Comparison of ENCODE assay signal across 8 cellular contexts in the genomic region with DNA sequence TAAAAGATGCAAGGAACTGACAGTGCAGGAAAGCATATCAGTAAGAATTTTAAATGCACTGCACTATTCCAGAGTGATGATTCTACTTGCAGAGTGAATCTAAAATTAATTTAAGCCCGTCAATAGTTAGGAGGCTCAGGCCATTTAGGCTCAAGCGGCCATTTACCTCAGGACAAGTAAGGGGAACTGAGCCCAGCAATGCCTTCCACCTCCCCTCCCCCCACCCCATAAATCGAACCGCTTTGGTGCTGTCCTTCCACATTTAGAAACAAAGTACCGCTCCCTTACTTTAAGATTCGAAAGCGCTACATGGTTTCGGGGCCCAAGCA. TPM values are rescaled to one million over a fixed set of nuclear protein-coding genes. Genes with fewer than 3 reads are reported as not detected.
DNase-seq lines count a peak whose midpoint lies in the region; ATAC-seq lines count a peak whose summit lies in the region.

No MANE protein-coding gene starts in this region.

- no peak overlapping the region for H4K5ac ChIP-seq in mesendoderm (ENCODE audit: low read length)

- peaks cover 5 to 9% of the 10 kb centered on the region in 2 donors for H3K4me1 ChIP-seq in duodenal mucosa (ENCODE audit: control insufficient read depth in 1 of 2, insufficient read depth in 2 of 2, low read length in 2 of 2)
- no peaks in the 10 kb centered on the region for H3K4me1 ChIP-seq in mesendoderm (ENCODE audit: control insufficient read depth, low read depth, low read length)

- H3K27ac ChIP-seq in duodenal mucosa (ENCODE audit: low read depth, low read length) = no peak overlapping the region
- no peak overlapping the region for H3K27ac ChIP-seq in mesendoderm (ENCODE audit: low read depth, low read length)

- H2AK5ac ChIP-seq in mesendoderm (ENCODE audit: low read length) = no peak overlapping the region

- H3K23ac ChIP-seq in mesendoderm (ENCODE audit: low read length) = no peak overlapping the region

- H3K36me3 ChIP-seq in MG63 (peaks cover 25% of the 10 kb centered on the region), duodenal mucosa (ENCODE audit: control insufficient read depth in 1 of 2, insufficient read depth in 2 of 2, low read length in 2 of 2) (peaks cover 15 to 29% of the 10 kb centered on the region in 2 donors), mesendoderm (ENCODE audit: control insufficient read depth, insufficient read depth, low read length) (no peaks in the 10 kb centered on the region)

- peak overlapping the region; percentile 85 for H3K18ac ChIP-seq in mesendoderm (ENCODE audit: low read length)

- H3K9ac ChIP-seq in duodenal mucosa (ENCODE audit: low read depth in 1 of 2, low read length in 2 of 2) (peak overlapping the region; percentile 47 to 54), mesendoderm (ENCODE audit: low read length) (peak overlapping the region; percentile 86)

- no peak overlapping the region for H3K4me2 ChIP-seq in mesendoderm (ENCODE audit: low read length)

- no CpG with 5 or more reads among the region's 8 CpGs for WGBS in mesendoderm (ENCODE audit: extremely low coverage, insufficient coverage, low lambda C conversion rate)

- H3K27me3 ChIP-seq in MG63 = no peaks in the 10 kb centered on the region
- no peaks in the 10 kb centered on the region for H3K27me3 ChIP-seq in duodenal mucosa (ENCODE audit: control insufficient read depth in 1 of 2, insufficient read depth in 2 of 2, low read length in 2 of 2)
- no peaks in the 10 kb centered on the region for H3K27me3 ChIP-seq in mesendoderm (ENCODE audit: insufficient read depth, low read length, poor library complexity)

- H3K9me3 ChIP-seq in MG63 (no peaks in the 10 kb centered on the region), duodenal mucosa (ENCODE audit: control insufficient read depth in 1 of 2, low read length in 2 of 2) (no peaks in the 10 kb centered on the region)

- DNase-seq in MG63 = no peak
- DNase-seq in mesendoderm = peak; percentile 16
- no peak for DNase-seq in stimulated activated CD4-positive, alpha-beta T cell treated with anti-CD3 and anti-CD28 coated beads, Interleukin-2, amount 100 ng/mL, for 48 hours
- no peak for DNase-seq in activated effector memory CD4-positive, alpha-beta T cell treated with Interleukin-2 at 50 U/mL for 16 hours
- no peak for DNase-seq in activated CD4-positive, alpha-beta T cell treated with anti-CD3 and anti-CD28 coated beads, Interleukin-2, amount 50 U/mL, for 48 hours
- no peak for DNase-seq in NCI-H69 (lab: John Stamatoyannopoulos, UW)

- peak; percentile 18 for ATAC-seq in GM19043 (IDR thresholded peaks at IDR 0.05; ENCODE audit: low read depth, unreplicated experiment)

- H3K79me2 ChIP-seq in mesendoderm (ENCODE audit: control insufficient read depth, insufficient read depth, low read length) = no peaks in the 10 kb centered on the region

- H2BK120ac ChIP-seq in mesendoderm (ENCODE audit: low read depth, low read length) = peak overlapping the region; percentile 54

- H3K4ac ChIP-seq in mesendoderm (ENCODE audit: low read depth, low read length) = no peak overlapping the region

- H3K4me3 ChIP-seq in MG63 (peak overlapping the region; percentile 68), duodenal mucosa (ENCODE audit: low read depth in 1 of 2, low read length in 2 of 2) (peak overlapping the region; percentile 79), mesendoderm (ENCODE audit: low read length) (peak overlapping the region; percentile 83)

- no peak overlapping the region for H4K8ac ChIP-seq in mesendoderm (ENCODE audit: low read depth, low read length)

- H3K56ac ChIP-seq in mesendoderm (ENCODE audit: low read length) = peak overlapping the region; percentile 93

- no peak overlapping the region for H2BK5ac ChIP-seq in mesendoderm (ENCODE audit: low read length)

- H2BK15ac ChIP-seq in mesendoderm (replicated peaks; ENCODE audit: low read depth) = no peak overlapping the region

- no peaks in the 10 kb centered on the region for H3K79me1 ChIP-seq in mesendoderm (ENCODE audit: low read length)

RNA-seq across cellular contexts. Expression of gene RBM41, which starts 0.7 kb away (rescaled TPM):
- 12.2 and 19.9 TPM in 2 replicates for total RNA-seq in MG63 (2014; rRNA removed; shearing (Covaris generic); ENCODE audit: low replicate concordance)
- 13.1 TPM for polyA plus RNA-seq in mesendoderm (2013, experiment 1 of 2)
- 13.0 TPM for polyA plus RNA-seq in mesendoderm (2013, experiment 2 of 2)
